20 cellular contexts compared by ENCODE assay signal in genomic region chr1:100512803-100513352, GRCh38. TPM values are rescaled to one million over a fixed set of nuclear protein-coding genes. Genes with fewer than 3 reads are reported as not detected.
"Had no signal": no experiment of that assay in that cellular context is flagged by ENCODE, and none has a peak within 500 bp of the region (broad histone marks: within the 10 kb centered on the region; RNA-seq: fewer than 3 reads in every experiment).

No MANE protein-coding gene starts in this region.

- H3K27me3 Mint-ChIP-seq: naive B cell, progenitor cell of endocrine pancreas had no signal

- ATAC-seq: esophagus mucosa, heart left ventricle, pancreas, right cardiac atrium had no signal

- H3K4me3 Mint-ChIP-seq: naive B cell, nephron had no signal

- H3K27ac Mint-ChIP-seq: naive B cell, nephron, progenitor cell of endocrine pancreas had no signal

- H3K9me3 Mint-ChIP-seq: naive B cell, nephron had no signal

- DNase-seq: effector memory CD4-positive, alpha-beta T cell; heart left ventricle; hippocampal formation; mesendoderm; naive B cell; occipital lobe; pancreas; right cardiac atrium; small intestine; stimulated activated CD4-positive, alpha-beta T cell treated with anti-CD3 and anti-CD28 coated beads, Interleukin-12 subunit alpha, Interleukin-12 subunit beta, amount 100 ng/mL, for 4 hours; stimulated activated naive CD4-positive, alpha-beta T cell treated with Interleukin-2 at 50 U/mL for 16 hours; tibial artery; upper lobe of left lung; uterus had no signal

RNA-seq across cellular contexts. Expression of gene GPR88, which starts 25.1 kb away (rescaled TPM):
- total RNA-seq: esophagus mucosa, fibroblast of lung, kidney epithelial cell, lung microvascular endothelial cell, progenitor cell of endocrine pancreas had no signal
